ENCODE assay signal across 12 cellular contexts in the genomic region with DNA sequence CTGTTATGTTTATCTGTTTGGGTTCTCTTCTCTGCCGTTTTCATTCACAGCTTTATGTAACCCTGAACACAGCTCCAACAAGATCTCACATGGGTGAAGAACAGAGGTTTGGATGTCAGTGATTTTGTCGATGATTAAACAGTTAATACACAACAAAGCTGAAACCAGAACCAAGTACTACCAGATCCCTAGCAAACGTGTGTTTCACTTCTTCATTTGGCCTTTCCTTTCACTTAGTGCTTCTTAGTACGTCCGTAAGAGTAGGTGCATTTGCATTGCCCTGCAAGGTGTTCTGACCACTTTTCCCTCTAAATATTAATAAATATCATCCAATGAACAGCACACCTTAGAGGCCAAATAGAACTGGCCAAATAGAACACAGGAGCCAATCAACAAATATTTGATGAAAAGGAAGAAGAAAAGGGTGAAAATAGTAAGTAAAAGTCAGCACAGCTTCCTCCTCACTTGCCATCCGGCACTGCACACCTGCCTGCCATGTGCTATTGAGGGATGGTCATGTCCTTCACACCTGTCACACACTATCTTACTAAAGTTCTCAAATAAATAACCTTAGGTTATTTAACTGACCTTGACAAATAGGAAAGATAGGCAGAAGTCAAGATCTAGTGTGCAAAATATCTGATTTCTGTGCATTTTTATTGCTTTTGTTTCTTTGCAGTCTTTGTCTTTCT.
A peak's percentile ranks its signal among the peaks of the same experiment; 100 is the strongest.
DNase-seq lines count a peak whose midpoint lies in the region; ATAC-seq and TF ChIP-seq lines count a peak whose summit lies in the region.
"Had no signal": no experiment of that assay in that cellular context is flagged by ENCODE, and none has a peak within 500 bp of the region (broad histone marks: within the 10 kb centered on the region; RNA-seq: fewer than 3 reads in every experiment).

No MANE protein-coding gene starts in this region.

- no peak for DNase-seq in effector CD4-positive, alpha-beta T cell
- DNase-seq in foreskin fibroblast: no peak
- DNase-seq in activated naive CD4-positive, alpha-beta T cell treated with anti-CD3 and anti-CD28 coated beads, Interleukin-2, amount 50 U/mL, for 16 hours: no peak
- no peak for DNase-seq in CD1c-positive myeloid dendritic cell (ENCODE audit: extremely low spot score)
- DNase-seq: activated CD8-positive, alpha-beta T cell treated with anti-CD3 and anti-CD28 coated beads, Interleukin-2, amount 10 ng/mL, durations not matched to agents 7 days and 5 days; mammary epithelial cell; NCI-H226; upper lobe of right lung had no signal

- H3K4me3 ChIP-seq in foreskin fibroblast (ENCODE audit: low read depth in 1 of 2, low read length in 2 of 2): no peak overlapping the region
- H3K4me3 ChIP-seq: upper lobe of right lung had no signal

- TF ChIP-seq POLR2A in GM18505 (IDR thresholded peaks at IDR 0.05; ENCODE audit: borderline replicate concordance, extremely low read depth, insufficient read depth, insufficient read length): no peak

- ATAC-seq in GM18505 (IDR thresholded peaks at IDR 0.05; ENCODE audit: unreplicated experiment) (peak; percentile 98), GM19463 (IDR thresholded peaks at IDR 0.05; ENCODE audit: unreplicated experiment) (peak; percentile 98), HG02870 (IDR thresholded peaks at IDR 0.05; ENCODE audit: unreplicated experiment) (peak; percentile 72), HG03460 (IDR thresholded peaks at IDR 0.05; ENCODE audit: unreplicated experiment) (peak; percentile 97)
- ATAC-seq: activated CD8-positive, alpha-beta T cell treated with anti-CD3 and anti-CD28 coated beads, Interleukin-2, amount 10 ng/mL, durations not matched to agents 7 days and 5 days; upper lobe of right lung had no signal

- TF ChIP-seq CTCF in foreskin fibroblast (IDR thresholded peaks at IDR 0.05; ENCODE audit: low read depth, low read length): no peak
